In the genomic region with DNA sequence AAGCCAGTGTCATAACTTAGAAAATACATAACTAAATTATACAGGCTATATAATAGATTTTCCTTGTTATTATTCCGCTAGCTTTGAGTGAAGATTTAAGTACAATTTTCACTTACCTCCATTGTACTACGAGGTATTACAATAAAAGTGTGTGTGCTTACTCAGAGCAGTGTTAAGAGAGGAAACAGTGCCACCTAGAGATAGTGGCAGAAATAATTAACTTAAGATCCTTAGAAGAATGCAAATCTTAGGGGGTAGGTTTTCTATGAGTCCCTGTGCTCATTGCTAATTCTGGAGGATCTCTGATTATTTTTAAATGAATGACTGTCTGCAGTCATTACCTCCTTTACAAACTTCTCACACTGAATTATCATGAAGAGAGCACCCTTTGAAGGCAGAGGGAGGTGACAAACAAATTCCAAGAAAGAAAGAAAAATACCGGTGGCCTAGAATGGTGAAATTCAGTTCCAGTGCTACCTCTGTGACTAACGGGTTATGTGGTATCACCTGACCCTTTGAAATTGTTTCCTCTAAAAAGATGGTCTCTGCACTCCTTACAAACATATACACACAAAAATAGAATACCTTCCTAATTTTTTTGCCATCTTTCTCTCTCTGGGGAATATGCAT, we compare ENCODE assay signal across 8 cellular contexts.
A peak's percentile ranks its signal among the peaks of the same experiment; 100 is the strongest.
DNase-seq lines count a peak whose midpoint lies in the region; ATAC-seq and TF ChIP-seq lines count a peak whose summit lies in the region.

No MANE protein-coding gene starts in this region.

- WGBS in heart left ventricle, 4 donors: 36 to 42% (median 41%) methylated on average over 4 of the region's 4 CpGs
- 33 to 42% methylated on average over 4 of the region's 4 CpGs for WGBS in thyroid gland, 2 donors

- no peak overlapping the region for H3K9ac ChIP-seq in PC-3 (ENCODE audit: low read length)

- H3K4me1 Mint-ChIP-seq in glutamatergic neuron (ENCODE audit: low read depth, unreplicated experiment): peaks cover 17% of the 10 kb centered on the region
- no peaks in the 10 kb centered on the region for H3K4me1 Mint-ChIP-seq in T-helper 17 cell

- no TSS peak for BruUV-seq in PC-3 (replicated peaks; lab: Mats Ljungman, UMichigan)

- POLR2A ChIA-PET in PC-3 (lab: Charles Lee; ENCODE audit: unreplicated experiment): no interaction called here

- no peaks in the 10 kb centered on the region for H3K36me3 Mint-ChIP-seq in glutamatergic neuron (ENCODE audit: unreplicated experiment)
- no peaks in the 10 kb centered on the region for H3K36me3 Mint-ChIP-seq in T-helper 17 cell (ENCODE audit: low read depth)

- no peaks in the 10 kb centered on the region for H3F3A ChIP-seq in PC-3 (ENCODE audit: low read length, unreplicated experiment)

- intact Hi-C loops in heart left ventricle (cut with DNase I) (loop anchor here in 7 of 10 donors (2.0 to 10.0 kb wide), 7 partner anchors 775 to 1178 kb away; no protein-coding TSS in a partner anchor), left ventricle myocardium superior (cut with micrococcal nuclease) (no loop called here), PC-3 (cut with micrococcal nuclease) (loop anchor here (2.0 kb wide), 1 partner anchor 339 kb away; no protein-coding TSS in a partner anchor), thyroid gland (cut with DNase I) (no loop called here)

- no peak overlapping the region for H2AFZ ChIP-seq in PC-3 (ENCODE audit: low read length)

- peak in 1 of 4 donors; percentile 29 for ATAC-seq in heart left ventricle
- ATAC-seq in left ventricle myocardium superior: no peak
- ATAC-seq in HG03159 (IDR thresholded peaks at IDR 0.05; ENCODE audit: unreplicated experiment): peak; percentile 79
- peak; percentile 53; the same call in 1 of the 2 replicates for ATAC-seq in PC-3
- ATAC-seq in T-helper 17 cell: no peak

- TF ChIP-seq CTCF in heart left ventricle (IDR thresholded peaks at IDR 0.05) (peak in 10 of 12 donors; percentile 20 to 55 (median 36)), PC-3 (conservative IDR thresholded peaks at IDR 0.05; ENCODE audit: low read depth, low read length) (peak; percentile 65), glutamatergic neuron (IDR thresholded peaks at IDR 0.05; ENCODE audit: partially characterized antibody, unreplicated experiment) (peak; percentile 43), thyroid gland (IDR thresholded peaks at IDR 0.05) (peak in 3 of 6 experiments; percentile 11 to 41 (median 28))

- H3K9me3 ChIP-seq in heart left ventricle (no peaks in the 10 kb centered on the region), PC-3 (ENCODE audit: low read length) (no peaks in the 10 kb centered on the region), T-helper 17 cell (ENCODE audit: control insufficient read depth, low read length, poor library complexity, severe bottlenecking) (no peaks in the 10 kb centered on the region), thyroid gland (no peaks in the 10 kb centered on the region)

- H3K27me3 Mint-ChIP-seq in glutamatergic neuron (ENCODE audit: unreplicated experiment): peaks cover 2% of the 10 kb centered on the region
- H3K27me3 Mint-ChIP-seq in T-helper 17 cell: no peaks in the 10 kb centered on the region

- H3K4me3 ChIP-seq in heart left ventricle (no peak overlapping the region), PC-3 (ENCODE audit: low read length) (no peak overlapping the region), thyroid gland (replicated peaks in 1 of 3) (no peak overlapping the region)

- peaks cover 0 to 21% (median 0%) of the 10 kb centered on the region in 9 donors for H3K27me3 ChIP-seq in heart left ventricle
- no peaks in the 10 kb centered on the region; the same call in 1 of the 2 replicates for H3K27me3 ChIP-seq in PC-3 (ENCODE audit: low read length)
- no peaks in the 10 kb centered on the region for H3K27me3 ChIP-seq in thyroid gland

- TF ChIP-seq POLR2A in heart left ventricle (IDR thresholded peaks at IDR 0.05) (no peak), thyroid gland (IDR thresholded peaks at IDR 0.05) (no peak)

- H3K27ac Mint-ChIP-seq in glutamatergic neuron (ENCODE audit: unreplicated experiment): no peak overlapping the region
- no peak overlapping the region for H3K27ac Mint-ChIP-seq in T-helper 17 cell

- no peak overlapping the region for H3K4me2 ChIP-seq in PC-3 (ENCODE audit: low read length)

- H3K4me1 ChIP-seq in heart left ventricle (no peaks in the 10 kb centered on the region), PC-3 (ENCODE audit: insufficient read depth, low read length) (no peaks in the 10 kb centered on the region), thyroid gland (no peaks in the 10 kb centered on the region)

- CTCF ChIA-PET in PC-3 (lab: Charles Lee): no interaction called here

- H3K4me3 Mint-ChIP-seq in glutamatergic neuron (ENCODE audit: unreplicated experiment): no peak overlapping the region
- H3K4me3 Mint-ChIP-seq in T-helper 17 cell: no peak overlapping the region

- H3K36me3 ChIP-seq in heart left ventricle (no peaks in the 10 kb centered on the region), PC-3 (ENCODE audit: low read depth, low read length) (no peaks in the 10 kb centered on the region), thyroid gland (no peaks in the 10 kb centered on the region)

- no peaks in the 10 kb centered on the region for H3K9me3 Mint-ChIP-seq in glutamatergic neuron (ENCODE audit: unreplicated experiment)

- no peaks in the 10 kb centered on the region for H3K9me2 ChIP-seq in PC-3 (replicated peaks; ENCODE audit: low read length)

- H3K27ac ChIP-seq in heart left ventricle: no peak overlapping the region
- H3K27ac ChIP-seq in PC-3 (ENCODE audit: low read length): no peak overlapping the region
- H3K27ac ChIP-seq in thyroid gland: no peak overlapping the region

- DNase-seq in heart left ventricle (no peak), left ventricle myocardium superior (no peak), PC-3 (peak; percentile 51), glutamatergic neuron (no peak), T-helper 17 cell (no peak), GOT3 (lab: John Stamatoyannopoulos, UW) (no peak), thyroid gland (no peak)

- H3K79me2 ChIP-seq in PC-3 (ENCODE audit: low read length): no peaks in the 10 kb centered on the region

- no peaks in the 10 kb centered on the region for H4K20me1 ChIP-seq in PC-3 (ENCODE audit: low read length)

Comparison
In these comparisons a context has a peak if more than half of its experiments do, and no peak if none do; other contexts are left out.
1. intact Hi-C loops: an anchor here in heart left ventricle (2.0 to 10.0 kb wide) and PC-3 (2.0 kb wide); none called in left ventricle myocardium superior and thyroid gland.
2. ATAC-seq: peak in HG03159 (single experiment) and PC-3 (single experiment); none in left ventricle myocardium superior (single experiment) and T-helper 17 cell (single experiment).